3 cellular contexts compared by ENCODE assay signal in the genomic region with DNA sequence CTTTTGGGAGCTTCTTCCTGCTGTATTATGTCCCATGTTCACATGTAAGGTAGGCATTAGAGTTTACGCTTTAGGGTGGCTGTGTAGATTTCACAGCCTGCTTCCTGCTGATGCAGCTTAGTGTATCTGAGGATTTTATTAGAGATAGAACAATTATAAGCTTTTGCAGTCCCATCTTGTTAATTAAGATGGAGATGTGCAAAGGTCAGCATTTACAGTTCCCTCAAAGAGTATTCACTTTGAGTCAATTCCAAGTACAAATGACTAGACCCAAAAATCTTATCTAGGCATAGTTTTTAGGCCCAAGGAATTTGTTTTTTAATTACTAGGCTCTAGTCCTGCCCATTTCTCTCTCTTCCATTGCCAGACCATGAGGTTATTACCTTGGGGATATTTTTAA.
TF ChIP-seq lines count a peak whose summit lies in the region.

No MANE protein-coding gene starts in this region.

TF ChIP-seq in A549, 52 proteins besides CTCF, POLR2A, EP300 and RAD21:
- TF ChIP-seq MAFK (IDR thresholded peaks at IDR 0.05; ENCODE audit: partially characterized antibody) (peak; percentile 39), NFE2L2 (conservative IDR thresholded peaks at IDR 0.05; ENCODE audit: low read length) (no peak)
TF ChIP-seq in A549: peak in this region for 1.

TF ChIP-seq in IMR-90, 13 proteins besides CTCF, POLR2A, EP300 and RAD21:
- TF ChIP-seq RFX5 (IDR thresholded peaks at IDR 0.05; ENCODE audit: low read depth, low read length) (no peak), MAFK (IDR thresholded peaks at IDR 0.05; ENCODE audit: low read depth, low read length) (peak; percentile 48), MAZ (IDR thresholded peaks at IDR 0.05; ENCODE audit: borderline replicate concordance, low read depth, low read length) (no peak)
TF ChIP-seq in IMR-90: peak in this region for 1.

TF ChIP-seq in H1, 55 proteins besides CTCF, POLR2A, EP300 and RAD21:
- TF ChIP-seq BACH1 (IDR thresholded peaks at IDR 0.05; ENCODE audit: low read length) (no peak), KDM1A (IDR thresholded peaks at IDR 0.05; ENCODE audit: borderline replicate concordance, low read length) (no peak), CHD2 (IDR thresholded peaks at IDR 0.05; ENCODE audit: low read length) (no peak), SP4 (IDR thresholded peaks at IDR 0.05; ENCODE audit: low read length) (no peak), SP1 (IDR thresholded peaks at IDR 0.05; ENCODE audit: low read depth, low read length) (no peak), SAP30 (IDR thresholded peaks at IDR 0.05; ENCODE audit: insufficient read depth, insufficient replicate concordance, low read length) (no peak), JUND (IDR thresholded peaks at IDR 0.05; ENCODE audit: low read length) (no peak), CTBP2 (IDR thresholded peaks at IDR 0.05; ENCODE audit: borderline replicate concordance, insufficient read depth, insufficient read length, low read length) (no peak), RNF2 (IDR thresholded peaks at IDR 0.05; ENCODE audit: borderline replicate concordance, low read depth, low read length, missing control alignments, poor library complexity, severe bottlenecking) (no peak), SIN3A (conservative IDR thresholded peaks at IDR 0.05 in 1 of 2, IDR thresholded peaks at IDR 0.05 in 1 of 2; ENCODE audit: low read depth in 1 of 2, low read length in 2 of 2) (no peak), RXRA (IDR thresholded peaks at IDR 0.05; ENCODE audit: insufficient read depth, low read depth, low read length) (no peak), ATF3 (IDR thresholded peaks at IDR 0.05; ENCODE audit: insufficient read depth, low read depth, low read length) (no peak), EGR1 (IDR thresholded peaks at IDR 0.05; ENCODE audit: borderline replicate concordance, low read depth, low read length) (no peak), EZH2 (IDR thresholded peaks at IDR 0.05; ENCODE audit: low read depth, low read length, severe bottlenecking) (no peak), SUZ12 (IDR thresholded peaks at IDR 0.05; ENCODE audit: low read length) (no peak), HDAC6 (IDR thresholded peaks at IDR 0.05; ENCODE audit: low read depth, low read length) (no peak), CREB1 (IDR thresholded peaks at IDR 0.05) (no peak), RBBP5 (IDR thresholded peaks at IDR 0.05; ENCODE audit: borderline replicate concordance, low read depth, low read length) (no peak), FOSL1 (IDR thresholded peaks at IDR 0.05; ENCODE audit: insufficient read depth, low read depth, low read length) (no peak), SIRT6 (IDR thresholded peaks at IDR 0.05; ENCODE audit: low read length) (no peak)
